In genomic region chr7:569071-569855, GRCh38 we compare ENCODE assay signal across 20 cellular contexts. TPM values are rescaled to one million over a fixed set of nuclear protein-coding genes. Genes with fewer than 3 reads are reported as not detected.
DNase-seq lines count a peak whose midpoint lies in the region; ATAC-seq, FAIRE-seq and TF ChIP-seq lines count a peak whose summit lies in the region.
"Had no signal": no experiment of that assay in that cellular context is flagged by ENCODE, and none has a peak within 500 bp of the region (broad histone marks: within the 10 kb centered on the region; RNA-seq: fewer than 3 reads in every experiment).

No MANE protein-coding gene starts in this region.

- TF ChIP-seq CTCF in HepG2 (CRISPR knock-in tag; IDR thresholded peaks at IDR 0.05) (no peak), right lobe of liver (IDR thresholded peaks at IDR 0.05) (no peak), coronary artery (IDR thresholded peaks at IDR 0.05) (no peak), nephron (IDR thresholded peaks at IDR 0.05; ENCODE audit: unreplicated experiment in 3 of 3) (no peak)

- intact Hi-C loops in HepG2 (cut with micrococcal nuclease; ENCODE audit: unreplicated experiment) = no loop called here
- intact Hi-C loops in right lobe of liver (cut with DNase I) = no loop called here

- peak overlapping the region; percentile 82 to 85 (median 83) for H3K27ac Mint-ChIP-seq in nephron
- H3K27ac Mint-ChIP-seq: CD4-positive, CD25-positive, alpha-beta regulatory T cell had no signal

- no peaks in the 10 kb centered on the region for H3K36me3 Mint-ChIP-seq in nephron (ENCODE audit: low read depth)
- H3K36me3 Mint-ChIP-seq: CD4-positive, CD25-positive, alpha-beta regulatory T cell had no signal

- H3K9me3 Mint-ChIP-seq in nephron = no peaks in the 10 kb centered on the region
- H3K9me3 Mint-ChIP-seq: CD4-positive, CD25-positive, alpha-beta regulatory T cell had no signal

- DNase-seq in HepG2 (ENCODE audit: low spot score) = no peak
- DNase-seq in right lobe of liver = no peak
- DNase-seq in coronary artery (ENCODE audit: low spot score) = no peak
- no peak for DNase-seq in activated CD4-positive, alpha-beta T cell treated with anti-CD3 and anti-CD28 coated beads, Interleukin-2, amount 50 U/mL, for 48 hours
- DNase-seq: CD4-positive, CD25-positive, alpha-beta regulatory T cell; KBM-7; MM.1S; NCI-H1048; NCI-H1417 treated with DMSO at 0.1 percent for 48 hours; NCI-H187; NCI-H446; NCI-H526; OCI-M1; SHP77 had no signal

- TF ChIP-seq EP300 in HepG2 (IDR thresholded peaks at IDR 0.05; ENCODE audit: low read depth in 2 of 2, low read length in 2 of 2) (no peak), HepG2 (CRISPR knock-in tag; IDR thresholded peaks at IDR 0.05; ENCODE audit: borderline replicate concordance) (no peak)

- no peak for TF ChIP-seq POLR2A in HepG2 (IDR thresholded peaks at IDR 0.05; ENCODE audit: insufficient read depth in 1 of 2, low read depth in 2 of 2, low read length in 2 of 2)
- TF ChIP-seq POLR2A in right lobe of liver (IDR thresholded peaks at IDR 0.05) = no peak

- no peaks in the 10 kb centered on the region for H4K20me1 ChIP-seq in HepG2 (ENCODE audit: insufficient read depth, low read length)

- CTCF ChIA-PET in HepG2 (lab: Yijun Ruan, JAX; ENCODE audit: low intra/inter-chr PET ratio, low total read pairs) = no interaction called here

- WGBS in HepG2 (ENCODE audit: low lambda C conversion rate) = 96% methylated on average over 20 of the region's 30 CpGs
- 94% methylated on average over 10 of the region's 30 CpGs for WGBS in right lobe of liver (ENCODE audit: insufficient coverage, low coverage, low lambda C conversion rate, missing lambda C conversion rate)

- BruUV-seq in HepG2 (replicated peaks; lab: Mats Ljungman, UMichigan) = no TSS peak

- POLR2A ChIA-PET in HepG2 (lab: Yijun Ruan, JAX) = no interaction called here

- no peaks in the 10 kb centered on the region for H3K4me1 ChIP-seq in HepG2 (ENCODE audit: insufficient read depth, low read length)
- H3K4me1 ChIP-seq in right lobe of liver = no peaks in the 10 kb centered on the region
- H3K4me1 ChIP-seq: HAP-1 had no signal

- in situ Hi-C loops in HepG2 (cut with HindIII; ENCODE audit: extremely low pct_ligation_motif_present, low pct_unique_long_range_greater_than_20kb) = no loop called here

- H3K36me3 ChIP-seq in HepG2 (replicated peaks in 1 of 2; ENCODE audit: control insufficient read depth in 1 of 2, insufficient read depth in 2 of 2, low read length in 2 of 2) = 0 out of 5 replicates have a peak, but pooled peaks cover 0 to 2% of the 10 kb centered on the region in 2 experiments
- no peaks in the 10 kb centered on the region for H3K36me3 ChIP-seq in right lobe of liver
- H3K36me3 ChIP-seq: HAP-1 had no signal

- H3K4me3 Mint-ChIP-seq in nephron = peak overlapping the region in 2 of 3 experiments; percentile 36 to 52
- H3K4me3 Mint-ChIP-seq: CD4-positive, CD25-positive, alpha-beta regulatory T cell had no signal

- no peak overlapping the region for H3K27ac ChIP-seq in HepG2 (ENCODE audit: extremely low read length, insufficient read depth, low read length)
- H3K27ac ChIP-seq in right lobe of liver = no peak overlapping the region
- H3K27ac ChIP-seq in coronary artery = peak overlapping the region; percentile 66 to 87
- H3K27ac ChIP-seq: GM23248, SK-N-MC had no signal

- no peak for TF ChIP-seq RAD21 in HepG2 (CRISPR knock-in tag; IDR thresholded peaks at IDR 0.05)

- H3K27me3 ChIP-seq in HepG2 (ENCODE audit: control insufficient read depth in 1 of 2, insufficient read depth in 2 of 2, low read length in 2 of 2) = no peaks in the 10 kb centered on the region
- H3K27me3 ChIP-seq in right lobe of liver = no peaks in the 10 kb centered on the region

- no peak for FAIRE-seq in HepG2 (lab: Jason Lieb, UNC)

- peaks cover 6% of the 10 kb centered on the region for H3K27me3 Mint-ChIP-seq in nephron (ENCODE audit: low read depth)
- H3K27me3 Mint-ChIP-seq: CD4-positive, CD25-positive, alpha-beta regulatory T cell had no signal

- H3K4me3 ChIP-seq in HepG2 (replicated peaks in 1 of 3; ENCODE audit: insufficient read depth in 1 of 3, low read depth in 2 of 3, low read length in 3 of 3) = no peak overlapping the region
- H3K4me3 ChIP-seq in right lobe of liver = no peak overlapping the region
- H3K4me3 ChIP-seq in coronary artery = no peak overlapping the region
- H3K4me3 ChIP-seq: GM23248, HAP-1, SK-N-MC had no signal

- ATAC-seq in HepG2 = peak; percentile 27; the same call in 2 of the 3 replicates
- ATAC-seq in right lobe of liver = no peak
- ATAC-seq in HG03469 (IDR thresholded peaks at IDR 0.05; ENCODE audit: unreplicated experiment) = no peak
- no peak for ATAC-seq in GM19397 (IDR thresholded peaks at IDR 0.05; ENCODE audit: unreplicated experiment)

- H3K9ac ChIP-seq in HepG2 (ENCODE audit: insufficient read depth, low read depth, low read length) = no peak overlapping the region
- H3K9ac ChIP-seq: GM23248 had no signal

- no peaks in the 10 kb centered on the region for H3K79me2 ChIP-seq in HepG2 (ENCODE audit: insufficient read depth, low read length)

- H3K9me3 ChIP-seq in HepG2 (ENCODE audit: low read length) (no peaks in the 10 kb centered on the region), right lobe of liver (no peaks in the 10 kb centered on the region)
- H3K9me3 ChIP-seq: HAP-1 had no signal

- H3K4me1 Mint-ChIP-seq in nephron = peaks cover 59% of the 10 kb centered on the region
- H3K4me1 Mint-ChIP-seq: CD4-positive, CD25-positive, alpha-beta regulatory T cell had no signal

- H3K4me2 ChIP-seq in HepG2 (ENCODE audit: low read depth, low read length) = no peak overlapping the region

- no peak overlapping the region for H2AFZ ChIP-seq in HepG2 (ENCODE audit: low read length)
- H2AFZ ChIP-seq: GM23248 had no signal

TF ChIP-seq in HepG2, 621 proteins besides CTCF, POLR2A, EP300 and RAD21 (continues in another document):
- TF ChIP-seq TBX2 (CRISPR knock-in tag; IDR thresholded peaks at IDR 0.05; ENCODE audit: borderline replicate concordance) (no peak), ZNF337 (CRISPR knock-in tag; IDR thresholded peaks at IDR 0.05; ENCODE audit: borderline replicate concordance, low read depth) (no peak), SP140L (CRISPR knock-in tag; IDR thresholded peaks at IDR 0.05; ENCODE audit: borderline replicate concordance) (no peak), EEA1 (CRISPR knock-in tag; IDR thresholded peaks at IDR 0.05; ENCODE audit: borderline replicate concordance) (no peak), THAP11 (CRISPR knock-in tag; IDR thresholded peaks at IDR 0.05) (no peak), ATF1 (CRISPR knock-in tag; IDR thresholded peaks at IDR 0.05) (no peak), AFF4 (CRISPR knock-in tag; IDR thresholded peaks at IDR 0.05) (no peak), TSC22D2 (CRISPR knock-in tag; IDR thresholded peaks at IDR 0.05; ENCODE audit: borderline replicate concordance) (no peak)

RNA-seq across cellular contexts. Expression of gene PDGFA, which starts 49.6 kb away (rescaled TPM):
- total RNA-seq in HepG2 (2016; rRNA removed; fragmentation: Illumina TruSeq; extraction: Trizol) = 0.80 and 1.5 TPM in 2 replicates
- total RNA-seq in HepG2 (2016; cell fraction: cytosol; rRNA removed; fragmentation: Illumina TruSeq; extraction: Trizol; ENCODE audit: low read depth) = 1.1 and 1.6 TPM in 2 replicates
- total RNA-seq in HepG2 (2016; cell fraction: insoluble cytoplasmic fraction; rRNA removed; fragmentation: Illumina TruSeq; extraction: Trizol) = 1.0 and 1.8 TPM in 2 replicates
- 2.6 and 3.0 TPM in 2 replicates for total RNA-seq in HepG2 (2016; cell fraction: membrane; rRNA removed; fragmentation: Illumina TruSeq; extraction: Trizol)
- 1.3 and 1.4 TPM in 2 replicates for total RNA-seq in HepG2 (2016; cell fraction: nucleus; rRNA removed; fragmentation: Illumina TruSeq; extraction: Trizol)
- polyA plus RNA-seq in HepG2 (2011; rRNA removed) = 2.4 and 3.4 TPM in 2 replicates
- polyA plus RNA-seq in HepG2 (2011; cell fraction: cytosol; rRNA removed) = 1.2 and 2.1 TPM in 2 replicates
- 2.9 and 5.0 TPM in 2 replicates for polyA plus RNA-seq in HepG2 (2011; cell fraction: nucleus; rRNA removed)
- 1.2 and 1.3 TPM in 2 replicates for polyA plus RNA-seq in HepG2 (2012)
- 0.57 and 0.60 TPM in 2 replicates for polyA plus RNA-seq in HepG2 (2016; cell fraction: cytosol; fragmentation: Illumina TruSeq; extraction: Trizol; ENCODE audit: low read depth)
- 0.93 and 1.1 TPM in 2 replicates for polyA plus RNA-seq in HepG2 (2016; cell fraction: insoluble cytoplasmic fraction; fragmentation: Illumina TruSeq; extraction: Trizol; ENCODE audit: low read depth)
- polyA plus RNA-seq in HepG2 (2016; cell fraction: membrane; fragmentation: Illumina TruSeq; extraction: Trizol; ENCODE audit: low read depth) = 1.1 TPM in 2 replicates
- 1.9 TPM in 2 replicates for polyA plus RNA-seq in HepG2 (2016; cell fraction: nucleus; fragmentation: Illumina TruSeq; extraction: Trizol; ENCODE audit: insufficient read depth, low read depth)
- 14.6 and 20.5 TPM in 2 replicates for polyA minus RNA-seq in HepG2 (2011; rRNA and poly(A)+ RNA removed; ENCODE audit: low replicate concordance)
- 4.8 and 15.5 TPM in 2 replicates for polyA minus RNA-seq in HepG2 (2011; cell fraction: cytosol; rRNA and poly(A)+ RNA removed)
- 2.3 and 2.4 TPM in 2 replicates for polyA minus RNA-seq in HepG2 (2011; cell fraction: nucleus; rRNA and poly(A)+ RNA removed)
- total RNA-seq in right lobe of liver = 10 to 100 TPM in 3 of 6 experiments, 1 to 10 TPM in 3; 2.3 to 20.9 (median 8.4) TPM
- polyA plus RNA-seq: CD4-positive, CD25-positive, alpha-beta regulatory T cell had no signal

Comparison
In these comparisons a context has a peak if more than half of its experiments do, and no peak if none do; other contexts are left out.
1. H3K27ac ChIP-seq: peak in coronary artery (2 of 2); none in HepG2 (single experiment) and right lobe of liver (0 of 3).